Comparison of ENCODE assay signal across 21 cellular contexts in the genomic region with DNA sequence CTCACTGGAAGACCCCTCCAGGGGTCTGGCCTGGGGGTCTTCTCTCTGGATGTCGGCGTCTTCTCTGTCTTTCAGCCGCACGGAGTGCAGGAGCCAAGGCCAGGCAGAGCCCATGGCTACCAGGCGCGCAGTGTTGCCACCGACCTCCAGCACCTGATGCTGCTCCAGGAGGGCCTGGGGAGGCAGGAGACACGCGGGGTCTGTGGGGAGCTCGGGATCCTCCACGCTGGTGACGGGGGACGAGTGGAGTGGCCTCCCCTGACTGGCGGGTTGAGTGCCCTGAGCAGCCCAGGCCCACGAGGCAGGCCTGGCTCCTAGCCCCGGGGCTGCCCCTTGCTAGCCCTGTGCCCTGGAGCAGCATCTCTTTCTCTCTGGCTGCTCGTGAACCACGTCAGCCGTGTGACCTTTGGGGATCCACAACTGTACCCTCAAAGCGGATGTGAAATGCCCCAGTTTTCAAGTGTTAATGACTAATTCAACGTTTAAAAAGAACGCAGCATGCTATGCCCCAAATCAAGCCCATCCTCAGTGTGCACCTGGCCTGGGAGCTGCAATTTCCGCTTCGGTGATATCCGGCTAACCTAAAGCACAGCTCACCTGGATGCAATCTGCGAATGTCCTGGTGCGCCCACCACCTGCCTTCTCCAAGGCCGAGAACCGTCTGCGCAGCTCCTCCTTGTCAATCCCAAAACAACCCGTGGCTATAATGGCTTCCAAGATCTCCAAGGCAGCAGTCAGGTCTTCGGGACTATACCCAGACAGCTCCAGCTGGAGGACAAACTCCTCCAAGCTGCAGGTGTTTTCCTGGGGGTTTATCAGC.
A peak's percentile ranks its signal among the peaks of the same experiment; 100 is the strongest.
DNase-seq lines count a peak whose midpoint lies in the region; ATAC-seq and TF ChIP-seq lines count a peak whose summit lies in the region.
"Had no signal": no experiment of that assay in that cellular context is flagged by ENCODE, and none has a peak within 500 bp of the region (broad histone marks: within the 10 kb centered on the region; RNA-seq: fewer than 3 reads in every experiment).

No MANE protein-coding gene starts in this region.

- WGBS in spleen, 5 donors, result 86 to 97% (median 93%) methylated on average over 24 to 32 of the region's 32 CpGs

- no peaks in the 10 kb centered on the region for H3K27me3 ChIP-seq in spleen (replicated peaks in 1 of 7)
- H3K27me3 ChIP-seq: BLaER1 treated with 17β-estradiol and CSF1 and Interleukin-3, amounts not matched to agents 10 nM and 100 nM; SJSA1 had no signal

- TF ChIP-seq POLR2A in spleen (IDR thresholded peaks at IDR 0.05), result no peak

- H3K27ac Mint-ChIP-seq in activated T-cell treated with anti-CD3 and anti-CD28 coated beads, Interleukin-2, amount 50 U/mL, for 24 hours, result peak overlapping the region; percentile 88
- peak overlapping the region; percentile 81 to 96 for H3K27ac Mint-ChIP-seq in T-cell
- H3K27ac Mint-ChIP-seq in effector memory CD8-positive, alpha-beta T cell, result peak overlapping the region; percentile 98 to 99
- H3K27ac Mint-ChIP-seq: activated B cell treated with CpG ODN at 0.5 μM for 24 hours; T-helper 2 cell treated with Interferon-gamma antibody and Interleukin-4, amounts not matched to agents 5 μg/mL and 100 μg/mL, for 36 hours had no signal

- no peak overlapping the region for H3K4me3 Mint-ChIP-seq in activated T-cell treated with anti-CD3 and anti-CD28 coated beads, Interleukin-2, amount 50 U/mL, for 24 hours
- peak overlapping the region in 2 of 3 donors; percentile 41 to 74 for H3K4me3 Mint-ChIP-seq in T-cell
- peak overlapping the region; percentile 86 to 94 for H3K4me3 Mint-ChIP-seq in effector memory CD8-positive, alpha-beta T cell
- H3K4me3 Mint-ChIP-seq: activated B cell treated with CpG ODN at 0.5 μM for 24 hours; nephron; T-helper 2 cell treated with Interferon-gamma antibody and Interleukin-4, amounts not matched to agents 5 μg/mL and 100 μg/mL, for 36 hours had no signal

- TF ChIP-seq CTCF in spleen (IDR thresholded peaks at IDR 0.05 in 8 of 11, conservative IDR thresholded peaks at IDR 0.05 in 3 of 11), result no peak

- ATAC-seq in T-cell (replicated peaks in 1 of 4) (peak in 1 of 4 experiments; percentile 17), HG02588 (IDR thresholded peaks at IDR 0.05; ENCODE audit: unreplicated experiment) (no peak), GM18502 (IDR thresholded peaks at IDR 0.05; ENCODE audit: poor library complexity, unreplicated experiment) (no peak)
- peak; percentile 68 for ATAC-seq in effector memory CD8-positive, alpha-beta T cell (replicated peaks)
- ATAC-seq: A549, psoas muscle had no signal

- H3K9me3 ChIP-seq in spleen, result no peaks in the 10 kb centered on the region
- H3K9me3 ChIP-seq: A549, psoas muscle, thoracic aorta had no signal

- peaks cover 0 to 100% (median 91%) of the 10 kb centered on the region in 6 donors for H3K36me3 ChIP-seq in spleen

- no peaks in the 10 kb centered on the region for H3K9me3 Mint-ChIP-seq in activated T-cell treated with anti-CD3 and anti-CD28 coated beads, Interleukin-2, amount 50 U/mL, for 24 hours
- no peaks in the 10 kb centered on the region for H3K9me3 Mint-ChIP-seq in T-cell
- no peaks in the 10 kb centered on the region for H3K9me3 Mint-ChIP-seq in effector memory CD8-positive, alpha-beta T cell
- H3K9me3 Mint-ChIP-seq: activated B cell treated with CpG ODN at 0.5 μM for 24 hours; nephron; T-helper 2 cell treated with Interferon-gamma antibody and Interleukin-4, amounts not matched to agents 5 μg/mL and 100 μg/mL, for 36 hours had no signal

- DNase-seq in activated T-cell treated with anti-CD3 and anti-CD28 coated beads, Interleukin-2, amount 50 U/mL, for 24 hours, result no peak
- no peak for DNase-seq in activated T-cell treated with anti-CD3 and anti-CD28 coated beads, Interleukin-2, amount 50 U/mL, for 1 hour
- DNase-seq in T-cell (peak in 12 of 34 experiments; percentile 14 to 50 (median 33)), spleen (peak; percentile 74), NCI-H345 (lab: John Stamatoyannopoulos, UW) (no peak)
- peak; percentile 48 to 66 (median 65) for DNase-seq in effector memory CD8-positive, alpha-beta T cell
- DNase-seq: activated B cell treated with CpG ODN at 0.5 μM for 24 hours; amygdala; DMS53; NCI-H774; PC-9; psoas muscle; stimulated activated CD8-positive, alpha-beta memory T cell treated with anti-CD3 and anti-CD28 coated beads, Interleukin-4, amount 100 ng/mL, for 48 hours had no signal

- H3K4me1 Mint-ChIP-seq in activated T-cell treated with anti-CD3 and anti-CD28 coated beads, Interleukin-2, amount 50 U/mL, for 24 hours (ENCODE audit: low read depth), result peaks cover 38% of the 10 kb centered on the region
- H3K4me1 Mint-ChIP-seq in T-cell, result peaks cover 16 to 56% (median 52%) of the 10 kb centered on the region in 3 donors
- peaks cover 38 to 46% of the 10 kb centered on the region in 2 donors for H3K4me1 Mint-ChIP-seq in effector memory CD8-positive, alpha-beta T cell (ENCODE audit: low read depth in 2 of 2)
- H3K4me1 Mint-ChIP-seq: activated B cell treated with CpG ODN at 0.5 μM for 24 hours had no signal

- peak overlapping the region in 2 of 8 donors; percentile 13 to 46 for H3K4me3 ChIP-seq in spleen
- H3K4me3 ChIP-seq: A549; BLaER1 treated with 17β-estradiol and CSF1 and Interleukin-3, amounts not matched to agents 10 nM and 100 nM; PC-9; psoas muscle; SJSA1; thoracic aorta had no signal

- H3K27me3 Mint-ChIP-seq in activated T-cell treated with anti-CD3 and anti-CD28 coated beads, Interleukin-2, amount 50 U/mL, for 24 hours, result no peaks in the 10 kb centered on the region
- no peaks in the 10 kb centered on the region for H3K27me3 Mint-ChIP-seq in T-cell
- no peaks in the 10 kb centered on the region for H3K27me3 Mint-ChIP-seq in effector memory CD8-positive, alpha-beta T cell
- H3K27me3 Mint-ChIP-seq: activated B cell treated with CpG ODN at 0.5 μM for 24 hours had no signal

- POLR2A ChIA-PET in T-cell (lab: Charles Lee), result interaction anchor here (0.6 to 1.7 kb wide), 2 partner anchors 14 to 1129 kb away, joined by 5 to 11 read pairs; no protein-coding TSS in a partner anchor

- CTCF ChIA-PET in T-cell (lab: Charles Lee), result interaction anchor here in 1 of 2 donors (0.8 to 1.8 kb wide), 2 partner anchors 18 to 285 kb away, joined by 3 to 5 read pairs; no protein-coding TSS in a partner anchor

- peaks cover 95% of the 10 kb centered on the region for H3K36me3 Mint-ChIP-seq in activated T-cell treated with anti-CD3 and anti-CD28 coated beads, Interleukin-2, amount 50 U/mL, for 24 hours (ENCODE audit: low read depth)
- H3K36me3 Mint-ChIP-seq in T-cell, result peaks cover 54% of the 10 kb centered on the region
- H3K36me3 Mint-ChIP-seq in effector memory CD8-positive, alpha-beta T cell (ENCODE audit: insufficient read depth), result peaks cover 82% of the 10 kb centered on the region

- peaks cover 0 to 47% (median 14%) of the 10 kb centered on the region in 6 donors for H3K4me1 ChIP-seq in spleen
- H3K4me1 ChIP-seq: A549, SJSA1 had no signal

- intact Hi-C loops in spleen (cut with DNase I; ENCODE audit: low total_unique reads), result no loop called here

- peak overlapping the region in 5 of 8 donors; percentile 20 to 84 (median 75) for H3K27ac ChIP-seq in spleen
- H3K27ac ChIP-seq: A549; BLaER1 treated with 17β-estradiol and CSF1 and Interleukin-3, amounts not matched to agents 10 nM and 100 nM; PC-9; psoas muscle; SJSA1; thoracic aorta had no signal

Comparison
In these comparisons a context has a peak if more than half of its experiments do, and no peak if none do; other contexts are left out.
1. DNase-seq: peak in effector memory CD8-positive, alpha-beta T cell (3 of 3) and spleen (single experiment); none in activated T-cell treated with anti-CD3 and anti-CD28 coated beads, Interleukin-2, amount 50 U/mL, for 24 hours (single experiment), activated T-cell treated with anti-CD3 and anti-CD28 coated beads, Interleukin-2, amount 50 U/mL, for 1 hour (single experiment) and NCI-H345 (single experiment).
2. Peak in every context shown above with its lines, with median percentiles within 50 percentile points of each other: H3K27ac Mint-ChIP-seq.